ENCODE assay signal across 21 cellular contexts in genomic region chr6:170424634-170425126, GRCh38.
"Had no signal": no experiment of that assay in that cellular context is flagged by ENCODE, and none has a peak within 500 bp of the region (broad histone marks: within the 10 kb centered on the region; RNA-seq: fewer than 3 reads in every experiment).

No MANE protein-coding gene starts in this region.

- H3K9me3 Mint-ChIP-seq: natural killer cell treated with Interleukin-12 subunit alpha and Interleukin-12 subunit beta and Interleukin-15 and Interleukin-18, amount 100 ng/mL, for 72 hours; stimulated activated naive CD8-positive, alpha-beta T cell treated with anti-CD3 and anti-CD28 coated beads, Interleukin-15, Interleukin-2, amounts not matched to agents 100 ng/mL and 50 ng/mL, for 24 hours had no signal

- H3K27ac ChIP-seq: brain microvascular endothelial cell, colonic mucosa, lower lobe of right lung, transverse colon had no signal

- H3K27ac Mint-ChIP-seq: natural killer cell treated with Interleukin-12 subunit alpha and Interleukin-12 subunit beta and Interleukin-15 and Interleukin-18, amount 100 ng/mL, for 72 hours; progenitor cell of endocrine pancreas; stimulated activated naive CD8-positive, alpha-beta T cell treated with anti-CD3 and anti-CD28 coated beads, Interleukin-15, Interleukin-2, amounts not matched to agents 100 ng/mL and 50 ng/mL, for 24 hours had no signal

- H3K36me3 Mint-ChIP-seq: natural killer cell treated with Interleukin-12 subunit alpha and Interleukin-12 subunit beta and Interleukin-15 and Interleukin-18, amount 100 ng/mL, for 72 hours had no signal

- H3K27me3 ChIP-seq: brain microvascular endothelial cell, colonic mucosa had no signal

- H3K4me3 Mint-ChIP-seq: natural killer cell treated with Interleukin-12 subunit alpha and Interleukin-12 subunit beta and Interleukin-15 and Interleukin-18, amount 100 ng/mL, for 72 hours; stimulated activated naive CD8-positive, alpha-beta T cell treated with anti-CD3 and anti-CD28 coated beads, Interleukin-15, Interleukin-2, amounts not matched to agents 100 ng/mL and 50 ng/mL, for 24 hours had no signal

- H3K4me3 ChIP-seq: colonic mucosa, lower lobe of right lung, transverse colon had no signal

- ATAC-seq: activated CD4-positive, CD25-positive, alpha-beta regulatory T cell treated with anti-CD3 and anti-CD28 coated beads, Interleukin-2, amount 50 U/mL, for 24 hours; esophagus mucosa; lower lobe of right lung; natural killer cell treated with Interleukin-12 subunit alpha and Interleukin-12 subunit beta and Interleukin-15 and Interleukin-18, amount 100 ng/mL, for 72 hours had no signal

- H3K36me3 ChIP-seq: brain microvascular endothelial cell, colonic mucosa, lower lobe of right lung, transverse colon had no signal

- DNase-seq: activated CD4-positive, alpha-beta T cell treated with anti-CD3 and anti-CD28 coated beads, Interleukin-2, amount 50 U/mL, for 1 hour; activated CD8-positive, alpha-beta memory T cell treated with anti-CD3 and anti-CD28 coated beads for 24 hours; activated CD8-positive, alpha-beta memory T cell treated with anti-CD3 and anti-CD28 coated beads, Interleukin-2, amount 50 U/mL, for 48 hours; activated effector memory CD4-positive, alpha-beta T cell treated with Interleukin-2 at 50 U/mL for 16 hours; activated naive CD4-positive, alpha-beta T cell treated with anti-CD3 and anti-CD28 coated beads, Interleukin-2, amount 50 U/mL, for 16 hours; activated T-cell treated with anti-CD3 and anti-CD28 coated beads, Interleukin-2, amount 50 U/mL, for 48 hours; aorta; brain microvascular endothelial cell; central memory CD4-positive, alpha-beta T cell; colonic mucosa; lower lobe of right lung; nucleus accumbens; stimulated activated CD4-positive, alpha-beta T cell treated with anti-CD3 and anti-CD28 coated beads, Interleukin-12 subunit alpha, Interleukin-12 subunit beta, amount 100 ng/mL, for 4 hours; stimulated activated CD4-positive, alpha-beta T cell treated with anti-CD3 and anti-CD28 coated beads, Interleukin-2, amount 100 ng/mL, for 24 hours; T1000; transverse colon had no signal

- H3K9me3 ChIP-seq: colonic mucosa, lower lobe of right lung, transverse colon had no signal

- H3K4me1 ChIP-seq: colonic mucosa, lower lobe of right lung, transverse colon had no signal
